ENCODE assay signal across 10 cellular contexts in genomic region chr9:23821400-23822181, GRCh38. TPM values are rescaled to one million over a fixed set of nuclear protein-coding genes. Genes with fewer than 3 reads are reported as not detected.
DNase-seq lines count a peak whose midpoint lies in the region; ATAC-seq and TF ChIP-seq lines count a peak whose summit lies in the region.
"Had no signal": no experiment of that assay in that cellular context is flagged by ENCODE, and none has a peak within 500 bp of the region (broad histone marks: within the 10 kb centered on the region; RNA-seq: fewer than 3 reads in every experiment).

No MANE protein-coding gene starts in this region.

- no peaks in the 10 kb centered on the region for H3K36me3 Mint-ChIP-seq in CD4-positive, alpha-beta T cell (ENCODE audit: low read depth)

- H3K27me3 Mint-ChIP-seq in CD4-positive, alpha-beta T cell, result peaks cover 41% of the 10 kb centered on the region

- WGBS in iPS DF 6.9 (ENCODE audit: insufficient coverage, insufficient read length), result no CpG with 5 or more reads among the region's 95 CpGs

- intact Hi-C loops in CD4-positive, alpha-beta T cell (cut with DNase I, micrococcal nuclease), result no loop called here

- H3K4me3 ChIP-seq in iPS DF 6.9 (ENCODE audit: low read length) (peak overlapping the region; percentile 73), skin epidermis (peak overlapping the region; percentile 26 to 63 (median 41))

- ATAC-seq in HG03039 (IDR thresholded peaks at IDR 0.05; ENCODE audit: unreplicated experiment) (no peak), HG02938 (IDR thresholded peaks at IDR 0.05; ENCODE audit: unreplicated experiment) (no peak), HG02840 (IDR thresholded peaks at IDR 0.05; ENCODE audit: low FRiP score, unreplicated experiment) (no peak)
- no peak for ATAC-seq in CD4-positive, alpha-beta T cell (ENCODE audit: poor library complexity)

- DNase-seq in HuH-7.5 (ENCODE audit: low spot score), result peak; percentile 20
- DNase-seq in SK-N-DZ (ENCODE audit: low spot score), result peak; percentile 35
- no peak for DNase-seq in iPS DF 6.9 (ENCODE audit: low read depth, low spot score)
- no peak for DNase-seq in CD4-positive, alpha-beta T cell
- DNase-seq: HCEC 1CT, immature natural killer cell had no signal

- peaks cover 12% of the 10 kb centered on the region; the same call in 1 of the 2 replicates for H3K27me3 ChIP-seq in iPS DF 6.9 (ENCODE audit: control insufficient read depth, insufficient read depth, low read length)
- peaks cover 58% of the 10 kb centered on the region for H3K27me3 ChIP-seq in CD4-positive, alpha-beta T cell (ENCODE audit: control insufficient read depth, insufficient read depth, low read length)

- H3K27ac ChIP-seq in iPS DF 6.9 (ENCODE audit: low read length) (no peak overlapping the region), skin epidermis (no peak overlapping the region)
- no peak overlapping the region for H3K27ac ChIP-seq in CD4-positive, alpha-beta T cell (ENCODE audit: low read depth, low read length)

- POLR2A ChIA-PET in CD4-positive, alpha-beta T cell (lab: Charles Lee), result no interaction called here

- no peak for TF ChIP-seq CTCF in CD4-positive, alpha-beta T cell (IDR thresholded peaks at IDR 0.05)

- no peaks in the 10 kb centered on the region for H3K36me3 ChIP-seq in iPS DF 6.9 (ENCODE audit: control insufficient read depth, insufficient read depth, low read length)

- H3K9me3 Mint-ChIP-seq in CD4-positive, alpha-beta T cell, result peaks cover 4% of the 10 kb centered on the region

- H3K4me1 ChIP-seq in iPS DF 6.9 (ENCODE audit: control insufficient read depth, insufficient read depth, low read length), result peaks cover 3% of the 10 kb centered on the region

- H3K27ac Mint-ChIP-seq in CD4-positive, alpha-beta T cell, result no peak overlapping the region
- H3K27ac Mint-ChIP-seq: immature natural killer cell had no signal

- CTCF ChIA-PET in CD4-positive, alpha-beta T cell (lab: Charles Lee), result no interaction called here

- no peaks in the 10 kb centered on the region for H3K4me1 Mint-ChIP-seq in CD4-positive, alpha-beta T cell (ENCODE audit: low read depth)
- H3K4me1 Mint-ChIP-seq: immature natural killer cell had no signal

- H3K9me3 ChIP-seq in iPS DF 6.9 (ENCODE audit: control insufficient read depth, insufficient read depth, low read length), result no peaks in the 10 kb centered on the region
- H3K9me3 ChIP-seq in CD4-positive, alpha-beta T cell (ENCODE audit: control insufficient read depth, low read length), result peaks cover 24% of the 10 kb centered on the region

- H3K4me3 Mint-ChIP-seq in CD4-positive, alpha-beta T cell, result no peak overlapping the region
- H3K4me3 Mint-ChIP-seq: immature natural killer cell had no signal

RNA-seq across cellular contexts. Expression of gene ELAVL2, which starts 4.4 kb away (rescaled TPM):
- polyA plus RNA-seq in SK-N-DZ (2014; cell fraction: cytosol; rRNA removed), result 31.7 and 32.0 TPM in 2 replicates
- 7.7 and 9.9 TPM in 2 replicates for polyA plus RNA-seq in SK-N-DZ (2014; cell fraction: nucleus; rRNA removed)
- not detected for total RNA-seq in CD4-positive, alpha-beta T cell
- polyA plus RNA-seq: immature natural killer cell had no signal

Comparison
In these comparisons a context has a peak if more than half of its experiments do, and no peak if none do; other contexts are left out.
1. DNase-seq: peak in HuH-7.5 (single experiment) and SK-N-DZ (single experiment); none in iPS DF 6.9 (single experiment) and CD4-positive, alpha-beta T cell (0 of 10).